In the genomic region with DNA sequence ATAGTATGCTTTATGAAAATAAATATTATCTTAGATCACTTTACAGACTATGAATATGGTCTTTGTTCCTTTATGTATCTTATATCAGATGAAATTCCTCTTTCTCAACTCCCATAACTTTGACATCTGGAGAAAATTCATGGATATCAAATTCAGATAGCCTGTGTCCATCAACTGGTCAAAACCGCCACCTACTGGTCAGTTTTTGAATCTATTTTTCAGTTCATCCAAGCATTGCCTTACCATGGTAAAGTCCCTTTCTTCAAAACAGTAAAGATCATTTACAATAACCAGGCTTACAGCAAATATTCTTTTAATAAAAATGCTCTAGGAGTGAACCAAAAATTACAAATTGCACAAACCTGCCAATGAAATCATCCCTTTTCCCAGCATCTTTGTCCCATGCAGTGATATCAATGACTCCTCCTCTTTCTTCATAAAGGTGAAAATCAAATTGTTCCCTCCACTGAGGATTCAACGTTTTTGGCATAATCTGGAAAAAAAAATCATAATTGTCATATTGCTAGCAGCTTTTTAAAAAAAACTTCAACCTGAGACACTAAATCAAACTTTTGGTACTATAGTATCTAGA, we compare ENCODE assay signal across 7 cellular contexts.
A peak's percentile ranks its signal among the peaks of the same experiment; 100 is the strongest.
DNase-seq lines count a peak whose midpoint lies in the region; ATAC-seq and TF ChIP-seq lines count a peak whose summit lies in the region.

No MANE protein-coding gene starts in this region.

- peak; percentile 73 for TF ChIP-seq CTCF in choroid plexus epithelial cell (conservative IDR thresholded peaks at IDR 0.05; ENCODE audit: low read depth, low read length)
- peak; percentile 53 to 71 (median 63) for TF ChIP-seq CTCF in nephron (IDR thresholded peaks at IDR 0.05; ENCODE audit: unreplicated experiment in 3 of 3)

- no peaks in the 10 kb centered on the region for H3K4me1 Mint-ChIP-seq in nephron

- no peaks in the 10 kb centered on the region for H3K27me3 Mint-ChIP-seq in nephron (ENCODE audit: low read depth)

- no peak overlapping the region for H3K4me3 Mint-ChIP-seq in nephron

- no peaks in the 10 kb centered on the region for H3K36me3 Mint-ChIP-seq in nephron (ENCODE audit: low read depth)

- H3K27ac Mint-ChIP-seq in nephron: no peak overlapping the region

- no peaks in the 10 kb centered on the region for H3K9me3 Mint-ChIP-seq in nephron

- no peak overlapping the region for H3K4me3 ChIP-seq in choroid plexus epithelial cell (ENCODE audit: low read depth, low read length)

- ATAC-seq in GM19351 (IDR thresholded peaks at IDR 0.05; ENCODE audit: unreplicated experiment) (peak; percentile 79), GM18907 (IDR thresholded peaks at IDR 0.05; ENCODE audit: unreplicated experiment) (no peak)

- DNase-seq in D341Med (ENCODE audit: low spot score) (peak; percentile 27), NCI-H345 (lab: John Stamatoyannopoulos, UW) (peak; percentile 45), choroid plexus epithelial cell (ENCODE audit: low read depth) (peak; percentile 81), retina (no peak)
